In genomic region chr3:48215876-48216275, GRCh38 we compare ENCODE assay signal across 1 cellular context.
TF ChIP-seq lines count a peak whose summit lies in the region.

No MANE protein-coding gene starts in this region.

TF ChIP-seq in IMR-90, 13 proteins besides CTCF, POLR2A, EP300 and RAD21:
- TF ChIP-seq USF2 (IDR thresholded peaks at IDR 0.05; ENCODE audit: low read depth, low read length) (no peak), NFE2L2 (IDR thresholded peaks at IDR 0.05; ENCODE audit: low read depth, low read length) (no peak), MAFK (IDR thresholded peaks at IDR 0.05; ENCODE audit: low read depth, low read length) (no peak), CEBPB (IDR thresholded peaks at IDR 0.05; ENCODE audit: low read depth, low read length) (no peak), MAZ (IDR thresholded peaks at IDR 0.05; ENCODE audit: borderline replicate concordance, low read depth, low read length) (no peak)
- TF ChIP-seq, protein P1, sequence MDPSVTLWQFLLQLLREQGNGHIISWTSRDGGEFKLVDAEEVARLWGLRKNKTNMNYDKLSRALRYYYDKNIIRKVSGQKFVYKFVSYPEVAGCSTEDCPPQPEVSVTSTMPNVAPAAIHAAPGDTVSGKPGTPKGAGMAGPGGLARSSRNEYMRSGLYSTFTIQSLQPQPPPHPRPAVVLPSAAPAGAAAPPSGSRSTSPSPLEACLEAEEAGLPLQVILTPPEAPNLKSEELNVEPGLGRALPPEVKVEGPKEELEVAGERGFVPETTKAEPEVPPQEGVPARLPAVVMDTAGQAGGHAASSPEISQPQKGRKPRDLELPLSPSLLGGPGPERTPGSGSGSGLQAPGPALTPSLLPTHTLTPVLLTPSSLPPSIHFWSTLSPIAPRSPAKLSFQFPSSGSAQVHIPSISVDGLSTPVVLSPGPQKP (IDR thresholded peaks at IDR 0.05; ENCODE audit: borderline replicate concordance, low read depth, low read length): no peak
